9 cellular contexts compared by ENCODE assay signal in genomic region chr18:79402977-79403722, GRCh38. TPM values are rescaled to one million over a fixed set of nuclear protein-coding genes. Genes with fewer than 3 reads are reported as not detected.
A peak's percentile ranks its signal among the peaks of the same experiment; 100 is the strongest.
DNase-seq lines count a peak whose midpoint lies in the region; ATAC-seq and TF ChIP-seq lines count a peak whose summit lies in the region.
"Had no signal": no experiment of that assay in that cellular context is flagged by ENCODE, and none has a peak within 500 bp of the region (broad histone marks: within the 10 kb centered on the region; RNA-seq: fewer than 3 reads in every experiment).

No MANE protein-coding gene starts in this region.

- H3K9ac ChIP-seq in endodermal cell (ENCODE audit: extremely low read depth, low read length, poor library complexity, severe bottlenecking) = no peak overlapping the region

- H3K27ac ChIP-seq in CD8-positive, alpha-beta T cell (ENCODE audit: low read depth, low read length) = peak overlapping the region; percentile 2
- no peak overlapping the region for H3K27ac ChIP-seq in PC-9
- H3K27ac ChIP-seq in endodermal cell (ENCODE audit: low read depth, low read length) = no peak overlapping the region

- POLR2A ChIA-PET in CD8-positive, alpha-beta T cell (lab: Charles Lee) = interaction anchor here (0.8 kb wide), 2 partner anchors 12 to 121 kb away, joined by 3 read pairs; no protein-coding TSS in a partner anchor
- POLR2A ChIA-PET in PC-9 (lab: Charles Lee; ENCODE audit: unreplicated experiment) = interaction anchor here (0.7 kb wide), 1 partner anchor 40 kb away, joined by 4 read pairs; no protein-coding TSS in a partner anchor

- H3K9me3 Mint-ChIP-seq in CD8-positive, alpha-beta T cell = no peaks in the 10 kb centered on the region
- H3K9me3 Mint-ChIP-seq in endodermal cell = no peaks in the 10 kb centered on the region
- H3K9me3 Mint-ChIP-seq in natural killer cell = no peaks in the 10 kb centered on the region

- no peak for ATAC-seq in CD8-positive, alpha-beta T cell
- ATAC-seq in natural killer cell (no peak), HG02938 (IDR thresholded peaks at IDR 0.05; ENCODE audit: unreplicated experiment) (no peak)

- H3K36me3 Mint-ChIP-seq in CD8-positive, alpha-beta T cell = peaks cover 18% of the 10 kb centered on the region
- H3K36me3 Mint-ChIP-seq in endodermal cell (ENCODE audit: low read depth) (peaks cover 16% of the 10 kb centered on the region), natural killer cell (no peaks in the 10 kb centered on the region)

- peaks cover 67% of the 10 kb centered on the region for H3K4me1 ChIP-seq in CD8-positive, alpha-beta T cell (ENCODE audit: insufficient read depth, low read length)
- H3K4me1 ChIP-seq in PC-9 (replicated peaks; ENCODE audit: insufficient read depth) = peaks cover 10% of the 10 kb centered on the region
- H3K4me1 ChIP-seq in endodermal cell (ENCODE audit: control insufficient read depth, insufficient read depth, low read length) = no peaks in the 10 kb centered on the region

- no peaks in the 10 kb centered on the region for H3K27me3 Mint-ChIP-seq in CD8-positive, alpha-beta T cell (ENCODE audit: low read depth)
- peaks cover 12% of the 10 kb centered on the region for H3K27me3 Mint-ChIP-seq in endodermal cell (ENCODE audit: insufficient read depth)
- H3K27me3 Mint-ChIP-seq in natural killer cell (ENCODE audit: low read depth in 2 of 2) = no peaks in the 10 kb centered on the region

- H3K9me3 ChIP-seq in CD8-positive, alpha-beta T cell (ENCODE audit: low read length) = no peaks in the 10 kb centered on the region
- H3K9me3 ChIP-seq in PC-9 (ENCODE audit: insufficient read depth, low read depth) (no peaks in the 10 kb centered on the region), endodermal cell (ENCODE audit: control insufficient read depth, low read length) (no peaks in the 10 kb centered on the region)
- H3K9me3 ChIP-seq: HAP-1 had no signal

- no peak for DNase-seq in CD8-positive, alpha-beta T cell
- DNase-seq in PC-9 = peak in 1 of 2 experiments; percentile 43
- DNase-seq in endodermal cell = peak; percentile 69
- no peak for DNase-seq in natural killer cell
- DNase-seq in OCI-M2 (lab: John Stamatoyannopoulos, UW; ENCODE audit: unreplicated experiment) = no peak
- no peak for DNase-seq in HuH-7 (ENCODE audit: low spot score)
- no peak for DNase-seq in SHP77 (lab: John Stamatoyannopoulos, UW)

- H3K4me3 Mint-ChIP-seq in CD8-positive, alpha-beta T cell = peak overlapping the region; percentile 72
- H3K4me3 Mint-ChIP-seq in endodermal cell (no peak overlapping the region), natural killer cell (peak overlapping the region; percentile 73)

- H3K4me3 ChIP-seq in CD8-positive, alpha-beta T cell (ENCODE audit: low read depth, low read length) = peak overlapping the region; percentile 28
- 0 out of 2 replicates have a peak overlapping the region, but pooled peaks have one; percentile 21 for H3K4me3 ChIP-seq in PC-9
- H3K4me3 ChIP-seq in endodermal cell (ENCODE audit: low read length) = no peak overlapping the region
- H3K4me3 ChIP-seq: HAP-1 had no signal

- BruUV-seq in PC-9 (replicated peaks; lab: Mats Ljungman, UMichigan) = no TSS peak

- CTCF ChIA-PET in CD8-positive, alpha-beta T cell (lab: Charles Lee) = interaction anchor here (0.8 to 7.9 kb wide), 3 partner anchors 24 to 131 kb away, joined by 3 to 51 read pairs (median 3); no protein-coding TSS in a partner anchor
- CTCF ChIA-PET in PC-9 (lab: Charles Lee) = interaction anchor here (0.6 kb wide), 1 partner anchor 375 kb away, joined by 4 read pairs; no protein-coding TSS in a partner anchor

- 0 out of 2 replicates have a peak, but pooled peaks cover 4% of the 10 kb centered on the region for H3F3A ChIP-seq in PC-9 (ENCODE audit: insufficient read depth, low read depth)

- no peaks in the 10 kb centered on the region for H3K36me3 ChIP-seq in CD8-positive, alpha-beta T cell (ENCODE audit: insufficient read depth, low read length)
- H3K36me3 ChIP-seq in PC-9 (ENCODE audit: low read depth) = no peaks in the 10 kb centered on the region
- no peaks in the 10 kb centered on the region for H3K36me3 ChIP-seq in endodermal cell (ENCODE audit: control insufficient read depth, insufficient read depth, low read length)
- H3K36me3 ChIP-seq: HAP-1 had no signal

- H3K4me1 Mint-ChIP-seq in CD8-positive, alpha-beta T cell (ENCODE audit: low read depth) = peaks cover 64% of the 10 kb centered on the region
- peaks cover 17% of the 10 kb centered on the region for H3K4me1 Mint-ChIP-seq in endodermal cell
- H3K4me1 Mint-ChIP-seq in natural killer cell = peaks cover 65 to 67% of the 10 kb centered on the region in 2 donors

- no peak overlapping the region for H2AFZ ChIP-seq in PC-9

- no peaks in the 10 kb centered on the region for H3K27me3 ChIP-seq in CD8-positive, alpha-beta T cell (ENCODE audit: insufficient read depth, low read length)
- H3K27me3 ChIP-seq in PC-9 (ENCODE audit: insufficient read depth, low read depth) = no peaks in the 10 kb centered on the region
- peaks cover 16% of the 10 kb centered on the region for H3K27me3 ChIP-seq in endodermal cell (ENCODE audit: control insufficient read depth, insufficient read depth, low read length, poor library complexity, severe bottlenecking)

- no peaks in the 10 kb centered on the region for H4K20me1 ChIP-seq in PC-9 (ENCODE audit: insufficient read depth)

- intact Hi-C loops in CD8-positive, alpha-beta T cell (cut with DNase I, micrococcal nuclease) = loop anchor here in 1 of 2 experiments (5.0 to 10.0 kb wide), 2 partner anchors 338 to 629 kb away; partner anchors contain the start of genes ATP9B and RBFA
- intact Hi-C loops in PC-9 (cut with micrococcal nuclease; ENCODE audit: unreplicated experiment) = no loop called here
- intact Hi-C loops in natural killer cell (cut with micrococcal nuclease) = loop anchor here (5.0 kb wide), 1 partner anchor 336 kb away; the partner anchor contains the start of gene ATP9B

- H3K9me2 ChIP-seq in PC-9 (ENCODE audit: insufficient read depth) = no peaks in the 10 kb centered on the region

- peak overlapping the region; percentile 34 for H3K4me2 ChIP-seq in PC-9

- H3K27ac Mint-ChIP-seq in CD8-positive, alpha-beta T cell = peak overlapping the region; percentile 94
- no peak overlapping the region for H3K27ac Mint-ChIP-seq in endodermal cell
- peak overlapping the region; percentile 96 to 98 for H3K27ac Mint-ChIP-seq in natural killer cell

- 75 to 85% methylated on average over 24 to 27 of the region's 27 CpGs for WGBS in endodermal cell (ENCODE audit: insufficient coverage in 1 of 2, insufficient read length in 1 of 2), 2 experiments

- no peaks in the 10 kb centered on the region for H3K79me2 ChIP-seq in PC-9 (ENCODE audit: low read depth)

- no peak for TF ChIP-seq CTCF in CD8-positive, alpha-beta T cell (IDR thresholded peaks at IDR 0.05)
- TF ChIP-seq CTCF in PC-9 (conservative IDR thresholded peaks at IDR 0.05) (no peak), endodermal cell (conservative IDR thresholded peaks at IDR 0.05) (no peak), natural killer cell (IDR thresholded peaks at IDR 0.05) (no peak)

RNA-seq across cellular contexts. Expression of gene NFATC1, which starts 7.4 kb away (rescaled TPM):
- total RNA-seq in CD8-positive, alpha-beta T cell = 10 to 100 TPM; 91.1 to 93.7 TPM
- total RNA-seq in PC-9 (2021) (2.6 and 2.9 TPM in 2 replicates), endodermal cell (10 to 100 TPM; 23.4 to 32.5 TPM), natural killer cell (10 to 100 TPM; 35.8 to 47.4 (median 37.1) TPM)
- 10.9 TPM for polyA plus RNA-seq in endodermal cell (2013, experiment 1 of 2)
- 11.1 TPM for polyA plus RNA-seq in endodermal cell (2013, experiment 2 of 2)
